8 cellular contexts compared by ENCODE assay signal in the genomic region with DNA sequence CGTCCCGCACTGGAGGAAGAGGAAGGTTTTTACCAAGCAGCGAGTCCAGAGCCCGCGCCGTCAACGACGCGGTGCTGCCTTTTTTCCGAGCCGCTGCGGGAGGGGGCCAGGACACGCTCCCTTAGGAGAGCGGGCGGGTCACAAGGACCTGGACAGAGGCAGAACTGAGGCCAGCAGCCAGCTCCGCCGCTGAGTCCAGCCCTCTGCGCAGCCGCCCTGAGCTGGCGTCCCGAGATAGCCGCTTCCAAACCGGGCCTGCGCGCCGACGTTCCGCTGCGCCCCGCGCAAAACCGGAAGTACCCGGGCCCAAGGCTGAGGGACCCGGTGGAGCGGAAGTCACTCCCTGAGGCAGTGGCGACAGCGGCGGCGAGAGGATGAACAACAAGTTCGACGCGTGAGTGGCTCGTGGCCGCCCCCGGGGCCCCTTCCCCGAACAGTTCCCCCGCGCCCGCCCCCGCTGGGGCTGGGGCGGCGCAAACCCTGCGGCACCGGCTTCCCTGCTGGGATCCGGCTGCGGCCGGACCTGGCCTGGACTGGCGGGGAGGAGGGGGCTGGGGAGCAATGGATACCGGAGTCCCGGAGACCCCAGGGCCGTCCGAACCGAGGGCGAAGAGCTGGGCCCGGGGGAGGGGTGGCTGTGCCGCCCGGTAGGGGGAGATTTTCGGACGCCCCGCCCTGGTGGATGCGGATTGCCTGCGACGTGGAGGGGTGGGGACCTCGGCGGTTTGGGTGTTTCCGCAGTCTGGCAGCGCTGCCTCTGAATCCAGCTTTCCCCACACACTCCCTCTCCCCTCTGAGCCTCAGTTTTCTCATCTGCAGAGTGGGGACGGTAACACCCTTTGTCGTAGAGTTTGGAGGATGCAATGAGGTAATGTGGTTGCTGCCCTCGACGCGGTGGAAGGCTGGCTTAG. TPM values are rescaled to one million over a fixed set of nuclear protein-coding genes. Genes with fewer than 3 reads are reported as not detected.
A peak's percentile ranks its signal among the peaks of the same experiment; 100 is the strongest.
DNase-seq lines count a peak whose midpoint lies in the region; ATAC-seq and TF ChIP-seq lines count a peak whose summit lies in the region.

A gene with protein sequence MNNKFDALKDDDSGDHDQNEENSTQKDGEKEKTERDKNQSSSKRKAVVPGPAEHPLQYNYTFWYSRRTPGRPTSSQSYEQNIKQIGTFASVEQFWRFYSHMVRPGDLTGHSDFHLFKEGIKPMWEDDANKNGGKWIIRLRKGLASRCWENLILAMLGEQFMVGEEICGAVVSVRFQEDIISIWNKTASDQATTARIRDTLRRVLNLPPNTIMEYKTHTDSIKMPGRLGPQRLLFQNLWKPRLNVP (plus strand): TSS at position 339 of the 911 bp plus-strand sequence. CDS start 36 bp downstream, at position 375.
A gene (minus strand): TSS at position 207 of the 911 bp plus-strand sequence. CDS start 675 bp downstream, outside the sequence.

- no peaks in the 10 kb centered on the region for H3K9me3 ChIP-seq in BE2C

- peak; percentile 94 for TF ChIP-seq POLR2A in GM19193 (IDR thresholded peaks at IDR 0.05; ENCODE audit: extremely low read depth, insufficient read depth, insufficient read length)

- H3K36me3 ChIP-seq in BE2C = peaks cover 27% of the 10 kb centered on the region

- no peaks in the 10 kb centered on the region for H3K27me3 ChIP-seq in BE2C

- ATAC-seq in HG03432 (IDR thresholded peaks at IDR 0.05; ENCODE audit: unreplicated experiment) = peak; percentile 95

- H3K4me3 ChIP-seq in BE2C (ENCODE audit: low read depth, low read length) (peak within 1 kb of the TSS; percentile 78), choroid plexus epithelial cell (ENCODE audit: low read depth, low read length) (peak within 1 kb of the TSS; percentile 92)

- peak; percentile 18 for TF ChIP-seq CTCF in BE2C (IDR thresholded peaks at IDR 0.05; ENCODE audit: low read depth, low read length)
- TF ChIP-seq CTCF in choroid plexus epithelial cell (conservative IDR thresholded peaks at IDR 0.05; ENCODE audit: low read depth, low read length) = peak; percentile 44

- DNase-seq in BE2C (peak; percentile 97), NCI-H460 (ENCODE audit: extremely low read depth, low read depth) (peak; percentile 88), choroid plexus epithelial cell (ENCODE audit: low read depth) (peak; percentile 93), kidney tubule cell (ENCODE audit: low spot score) (peak; percentile 95)
- DNase-seq in activated CD4-positive, alpha-beta T cell treated with anti-CD3 and anti-CD28 coated beads for 24 hours (ENCODE audit: low read depth in 2 of 2) = peak; percentile 86 to 87
- peak; percentile 81 to 90 (median 86) for DNase-seq in stimulated activated CD4-positive, alpha-beta T cell treated with anti-CD3 and anti-CD28 coated beads, Interleukin-1b, Interleukin-23, amount 100 ng/mL, for 24 hours (ENCODE audit: low read depth in 4 of 4, low spot score in 1 of 4)

- no peaks in the 10 kb centered on the region for H3K4me1 ChIP-seq in BE2C

RNA-seq across cellular contexts. Expression of the first gene that starts in this region (rescaled TPM):
- polyA plus RNA-seq in BE2C (2012; ENCODE audit: insufficient read depth, insufficient read length, low read depth) = 212 TPM
- 59.7 and 67.1 TPM in 2 replicates for total RNA-seq in NCI-H460 (2014; rRNA removed; shearing (Covaris generic))
- 54.0 and 58.5 TPM in 2 replicates for polyA plus RNA-seq in NCI-H460 (2014; cell fraction: nucleus; rRNA removed)

RNA-seq across cellular contexts. Expression of the second gene that starts in this region (rescaled TPM):
- polyA plus RNA-seq in BE2C (2012; ENCODE audit: insufficient read depth, insufficient read length, low read depth) = 6.9 TPM
- total RNA-seq in NCI-H460 (2014; rRNA removed; shearing (Covaris generic)) = 17.6 and 17.7 TPM in 2 replicates
- 21.8 and 29.7 TPM in 2 replicates for polyA plus RNA-seq in NCI-H460 (2014; cell fraction: nucleus; rRNA removed)

Comparison
In these comparisons a context has a peak if more than half of its experiments do, and no peak if none do; other contexts are left out.
1. Peak in every context shown above with its lines: DNase-seq, ATAC-seq and H3K4me3 ChIP-seq.